In the genomic region with DNA sequence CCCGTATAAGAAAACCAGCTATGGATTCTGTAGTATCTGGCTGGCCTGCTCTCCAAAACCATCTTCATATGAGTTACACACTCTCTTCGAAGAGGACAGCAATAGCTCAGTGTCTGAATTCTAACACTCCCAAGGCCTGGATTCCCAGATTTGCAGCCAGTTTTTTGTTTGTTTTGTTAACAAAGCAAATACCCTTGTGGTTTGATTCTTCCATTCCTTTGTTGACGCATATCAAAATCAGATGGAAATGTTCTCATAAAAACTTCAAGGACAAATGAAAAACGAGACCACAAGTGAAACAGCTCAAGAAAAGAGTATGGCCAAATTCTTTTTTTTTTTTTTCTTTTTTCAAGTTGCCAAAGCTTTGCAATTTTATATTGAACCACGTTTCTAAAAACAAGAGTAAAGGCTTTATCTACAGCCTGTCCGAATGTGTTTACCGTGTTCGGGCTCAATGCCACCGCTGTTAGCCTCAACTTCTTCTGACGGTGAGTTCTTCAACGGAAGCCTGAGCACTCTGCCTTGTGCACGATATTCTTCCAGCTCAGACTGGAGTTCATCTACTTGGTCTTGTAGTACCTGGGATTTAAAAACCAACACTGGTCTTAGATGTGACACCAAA, we compare ENCODE assay signal across 1 cellular context.
TF ChIP-seq lines count a peak whose summit lies in the region.

No MANE protein-coding gene starts in this region.

TF ChIP-seq in HepG2, 621 proteins besides CTCF, POLR2A, EP300 and RAD21 (continued from another document):
- TF ChIP-seq, protein P1, sequence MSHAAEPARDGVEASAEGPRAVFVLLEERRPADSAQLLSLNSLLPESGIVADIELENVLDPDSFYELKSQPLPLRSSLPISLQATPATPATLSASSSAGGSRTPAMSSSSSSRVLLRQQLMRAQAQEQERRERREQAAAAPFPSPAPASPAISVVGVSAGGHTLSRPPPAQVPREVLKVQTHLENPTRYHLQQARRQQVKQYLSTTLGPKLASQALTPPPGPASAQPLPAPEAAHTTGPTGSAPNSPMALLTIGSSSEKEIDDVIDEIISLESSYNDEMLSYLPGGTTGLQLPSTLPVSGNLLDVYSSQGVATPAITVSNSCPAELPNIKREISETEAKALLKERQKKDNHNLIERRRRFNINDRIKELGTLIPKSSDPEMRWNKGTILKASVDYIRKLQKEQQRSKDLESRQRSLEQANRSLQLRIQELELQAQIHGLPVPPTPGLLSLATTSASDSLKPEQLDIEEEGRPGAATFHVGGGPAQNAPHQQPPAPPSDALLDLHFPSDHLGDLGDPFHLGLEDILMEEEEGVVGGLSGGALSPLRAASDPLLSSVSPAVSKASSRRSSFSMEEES (CRISPR knock-in tag; IDR thresholded peaks at IDR 0.05), result no peak
- TF ChIP-seq ZFP90 (CRISPR knock-in tag; IDR thresholded peaks at IDR 0.05; ENCODE audit: borderline replicate concordance) (no peak), ZNF207 (IDR thresholded peaks at IDR 0.05; ENCODE audit: borderline replicate concordance) (no peak), RBM22 (optimal IDR thresholded peaks at IDR 0.05; ENCODE audit: low read length) (no peak), ZBTB21 (CRISPR knock-in tag; IDR thresholded peaks at IDR 0.05) (no peak), ZNF878 (CRISPR knock-in tag; IDR thresholded peaks at IDR 0.05) (no peak), MATR3 (CRISPR knock-in tag; IDR thresholded peaks at IDR 0.05) (no peak)
